Comparison of ENCODE assay signal across 8 cellular contexts in the genomic region with DNA sequence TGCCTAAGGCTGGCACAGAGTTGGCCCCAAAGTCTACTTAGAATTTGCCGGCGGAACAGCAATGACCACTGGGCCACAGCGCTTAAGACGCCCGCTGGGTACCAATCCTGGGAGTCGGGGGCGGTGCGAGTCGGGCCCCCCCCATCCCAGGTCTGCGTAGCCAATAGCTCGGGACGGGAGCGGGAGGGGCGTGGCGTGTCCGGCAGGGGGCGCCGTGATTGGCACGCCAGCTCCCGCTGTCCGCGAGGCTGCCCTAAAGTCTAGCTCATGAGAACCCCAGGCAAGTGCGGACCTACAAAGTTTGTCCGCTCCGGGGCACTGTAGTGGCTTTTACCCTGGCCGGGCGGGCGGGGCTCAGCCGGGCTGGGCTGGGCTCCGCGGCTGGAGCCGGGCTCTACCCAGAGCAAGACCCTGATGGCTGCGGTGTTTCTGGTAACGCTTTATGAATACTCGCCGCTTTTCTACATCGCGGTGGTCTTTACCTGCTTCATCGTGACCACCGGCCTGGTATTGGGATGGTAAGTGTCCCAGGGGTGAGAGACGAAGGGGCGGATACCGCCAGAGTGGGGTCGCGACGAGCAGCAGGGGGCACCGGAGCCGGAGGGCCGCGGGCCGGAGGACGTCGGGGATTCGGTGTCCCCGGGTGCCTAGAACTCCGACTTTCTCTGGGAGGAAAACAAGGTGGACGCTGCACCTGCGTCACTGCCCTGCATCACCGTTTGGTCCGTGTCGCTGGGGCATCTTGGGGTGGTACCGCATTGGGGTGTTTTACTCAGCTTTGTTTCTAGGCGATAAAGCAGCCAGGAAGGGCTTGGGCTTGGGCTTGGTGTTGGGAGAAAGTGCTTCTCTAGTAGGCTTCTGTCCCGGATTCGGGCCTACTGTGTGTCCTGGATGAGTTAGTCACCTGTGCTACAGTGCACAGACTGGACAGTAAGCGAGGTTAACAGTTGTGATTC. TPM values are rescaled to one million over a fixed set of nuclear protein-coding genes. Genes with fewer than 3 reads are reported as not detected.
DNase-seq lines count a peak whose midpoint lies in the region; ATAC-seq and TF ChIP-seq lines count a peak whose summit lies in the region.

A gene with protein sequence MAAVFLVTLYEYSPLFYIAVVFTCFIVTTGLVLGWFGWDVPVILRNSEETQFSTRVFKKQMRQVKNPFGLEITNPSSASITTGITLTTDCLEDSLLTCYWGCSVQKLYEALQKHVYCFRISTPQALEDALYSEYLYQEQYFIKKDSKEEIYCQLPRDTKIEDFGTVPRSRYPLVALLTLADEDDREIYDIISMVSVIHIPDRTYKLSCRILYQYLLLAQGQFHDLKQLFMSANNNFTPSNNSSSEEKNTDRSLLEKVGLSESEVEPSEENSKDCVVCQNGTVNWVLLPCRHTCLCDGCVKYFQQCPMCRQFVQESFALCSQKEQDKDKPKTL (plus strand): TSS at position 361 of the 956 bp plus-strand sequence. CDS start 54 bp downstream, at position 415.

- POLR2A ChIA-PET in activated CD4-positive, alpha-beta T cell treated with anti-CD3 and anti-CD28 coated beads, Interleukin-2, amount 10 ng/mL, durations not matched to agents 7 days and 5 days (lab: Charles Lee), result interaction anchor here (0.9 kb wide), 1 partner anchor 21 kb away, joined by 4 read pairs; a partner anchor contains a TSS

- H3K27ac Mint-ChIP-seq in CD14-positive monocyte, result peak within 1 kb of the TSS; percentile 70 to 92 (median 88)
- peak within 1 kb of the TSS; percentile 89 for H3K27ac Mint-ChIP-seq in activated CD4-positive, alpha-beta T cell treated with anti-CD3 and anti-CD28 coated beads, Interleukin-2, amount 10 ng/mL, durations not matched to agents 7 days and 5 days

- CTCF ChIA-PET in activated CD4-positive, alpha-beta T cell treated with anti-CD3 and anti-CD28 coated beads, Interleukin-2, amount 10 ng/mL, durations not matched to agents 7 days and 5 days (lab: Charles Lee), result interaction anchor here (0.7 to 3.3 kb wide), 13 partner anchors 9 to 264 kb away, joined by 3 to 13 read pairs (median 3); no protein-coding TSS in a partner anchor

- H3K9me3 Mint-ChIP-seq in CD14-positive monocyte, result peaks cover 0 to 2% (median 0%) of the 10 kb centered on the region in 7 donors
- H3K9me3 Mint-ChIP-seq in activated CD4-positive, alpha-beta T cell treated with anti-CD3 and anti-CD28 coated beads, Interleukin-2, amount 10 ng/mL, durations not matched to agents 7 days and 5 days, result no peaks in the 10 kb centered on the region

- peak within 1 kb of the TSS; percentile 91 to 95 for H3K4me3 Mint-ChIP-seq in CD14-positive monocyte
- H3K4me3 Mint-ChIP-seq in activated CD4-positive, alpha-beta T cell treated with anti-CD3 and anti-CD28 coated beads, Interleukin-2, amount 10 ng/mL, durations not matched to agents 7 days and 5 days, result peak within 1 kb of the TSS; percentile 92

- H3K36me3 Mint-ChIP-seq in CD14-positive monocyte, result peaks cover 7 to 14% of the 10 kb centered on the region in 2 donors
- H3K36me3 Mint-ChIP-seq in activated CD4-positive, alpha-beta T cell treated with anti-CD3 and anti-CD28 coated beads, Interleukin-2, amount 10 ng/mL, durations not matched to agents 7 days and 5 days (ENCODE audit: low read depth), result peaks cover 11% of the 10 kb centered on the region

- ATAC-seq in GM19351 (IDR thresholded peaks at IDR 0.05; ENCODE audit: unreplicated experiment) (peak; percentile 95), HG03521 (IDR thresholded peaks at IDR 0.05; ENCODE audit: unreplicated experiment) (peak; percentile 97), left lobe of liver (peak; percentile 98)

- peaks cover 0 to 16% (median 3%) of the 10 kb centered on the region in 3 donors for H3K27me3 Mint-ChIP-seq in CD14-positive monocyte (ENCODE audit: low read depth in 3 of 3)
- peaks cover 7% of the 10 kb centered on the region for H3K27me3 Mint-ChIP-seq in activated CD4-positive, alpha-beta T cell treated with anti-CD3 and anti-CD28 coated beads, Interleukin-2, amount 10 ng/mL, durations not matched to agents 7 days and 5 days

- intact Hi-C loops in CD14-positive monocyte (cut with micrococcal nuclease), result no loop called here

- peak; percentile 97 for DNase-seq in CD14-positive monocyte (ENCODE audit: low spot score)
- DNase-seq in NCI-H69 (lab: John Stamatoyannopoulos, UW), result peak; percentile 99
- DNase-seq in activated CD4-positive, alpha-beta T cell treated with anti-CD3 and anti-CD28 coated beads, Interleukin-2, amount 10 ng/mL, durations not matched to agents 7 days and 5 days, result peak; percentile 95
- peak; percentile 78 for DNase-seq in cortex of kidney (lab: John Stamatoyannopoulos, UW)
- peak; percentile 99 for DNase-seq in left lobe of liver (ENCODE audit: low spot score)
- peak; percentile 89 for DNase-seq in stimulated activated CD4-positive, alpha-beta T cell treated with anti-CD3 and anti-CD28 coated beads, Interleukin-2, amount 100 ng/mL, for 4 hours (ENCODE audit: low read depth)

- peaks cover 31% of the 10 kb centered on the region for H3K4me1 Mint-ChIP-seq in CD14-positive monocyte
- H3K4me1 Mint-ChIP-seq in activated CD4-positive, alpha-beta T cell treated with anti-CD3 and anti-CD28 coated beads, Interleukin-2, amount 10 ng/mL, durations not matched to agents 7 days and 5 days, result peaks cover 33% of the 10 kb centered on the region

- peak; percentile 46 for TF ChIP-seq CTCF in CD14-positive monocyte (IDR thresholded peaks at IDR 0.05)

RNA-seq across cellular contexts. Expression of the gene that starts here (rescaled TPM):
- polyA plus RNA-seq in CD14-positive monocyte, result 10 to 100 TPM; 18.6 to 19.4 TPM
- 1 to 10 TPM; 9.6 to 9.7 TPM for total RNA-seq in activated CD4-positive, alpha-beta T cell treated with anti-CD3 and anti-CD28 coated beads, Interleukin-2, amount 10 ng/mL, durations not matched to agents 7 days and 5 days
- total RNA-seq in left lobe of liver, result 6.1 TPM

Comparison
In these comparisons a context has a peak if more than half of its experiments do, and no peak if none do; other contexts are left out.
1. Peak in every context shown above with its lines: DNase-seq and ATAC-seq.